ENCODE assay signal across 22 cellular contexts in genomic region chr6:139523986-139524385, GRCh38.
A peak's percentile ranks its signal among the peaks of the same experiment; 100 is the strongest.
DNase-seq lines count a peak whose midpoint lies in the region; TF ChIP-seq lines count a peak whose summit lies in the region.
"Had no signal": no experiment of that assay in that cellular context is flagged by ENCODE, and none has a peak within 500 bp of the region (broad histone marks: within the 10 kb centered on the region; RNA-seq: fewer than 3 reads in every experiment).

No MANE protein-coding gene starts in this region.

- no peaks in the 10 kb centered on the region for H3K36me3 Mint-ChIP-seq in dendritic cell treated with granulocyte-macrophage colony-stimulating factor and Interleukin-4, amounts not matched to agents 40 ng/mL and 50 ng/mL, for 4 days (ENCODE audit: low read depth)
- H3K36me3 Mint-ChIP-seq: CD4-positive, alpha-beta memory T cell; CD4-positive, CD25-positive, alpha-beta regulatory T cell had no signal

- TF ChIP-seq CTCF in RWPE1 (conservative IDR thresholded peaks at IDR 0.05; ENCODE audit: low read depth), result no peak

- DNase-seq in SK-N-MC (ENCODE audit: low read depth, low spot score) (peak; percentile 95), RWPE1 (ENCODE audit: low spot score) (no peak), AG08395 (ENCODE audit: low spot score) (no peak), GM19240 (ENCODE audit: insufficient read length, low spot score) (no peak)
- DNase-seq: 8988T; BE2C; C1 segment of cervical spinal cord; CD4-positive, alpha-beta memory T cell; CD4-positive, CD25-positive, alpha-beta regulatory T cell; CD8-positive, alpha-beta memory T cell; COR-L47; DMS 273 treated with DMSO at 0.1 percent for 48 hours; DMS153; DMS53; DMS79; DND-41; EL; GDM1 had no signal

- intact Hi-C loops in dendritic cell treated with granulocyte-macrophage colony-stimulating factor and Interleukin-4, amounts not matched to agents 40 ng/mL and 50 ng/mL, for 4 days (cut with micrococcal nuclease), result no loop called here

- H3K4me3 Mint-ChIP-seq in dendritic cell treated with granulocyte-macrophage colony-stimulating factor and Interleukin-4, amounts not matched to agents 40 ng/mL and 50 ng/mL, for 4 days, result no peak overlapping the region
- H3K4me3 Mint-ChIP-seq: CD14-positive monocyte; CD4-positive, alpha-beta memory T cell; CD4-positive, CD25-positive, alpha-beta regulatory T cell; CD8-positive, alpha-beta memory T cell had no signal

- peaks cover 6% of the 10 kb centered on the region; the same call in 1 of the 2 replicates for H3K9me3 ChIP-seq in SK-N-MC (ENCODE audit: low read depth, low read length)
- H3K9me3 ChIP-seq: BE2C, BLaER1 had no signal

- POLR2A ChIA-PET in RWPE1 (lab: Yijun Ruan, JAX; ENCODE audit: low non-redundant PET), result no interaction called here

- H3K27ac ChIP-seq in SK-N-MC (peak overlapping the region; percentile 99), RWPE1 (no peak overlapping the region)
- H3K27ac ChIP-seq: BLaER1 had no signal

- H3K9me3 Mint-ChIP-seq in dendritic cell treated with granulocyte-macrophage colony-stimulating factor and Interleukin-4, amounts not matched to agents 40 ng/mL and 50 ng/mL, for 4 days, result peaks cover 8% of the 10 kb centered on the region
- H3K9me3 Mint-ChIP-seq: CD4-positive, alpha-beta memory T cell; CD4-positive, CD25-positive, alpha-beta regulatory T cell; CD8-positive, alpha-beta memory T cell had no signal

- peak overlapping the region; percentile 62 for H3K4me3 ChIP-seq in SK-N-MC
- H3K4me3 ChIP-seq: BLaER1, GM12878 had no signal

- H3K36me3 ChIP-seq in SK-N-MC (ENCODE audit: insufficient read depth, low read length), result peaks cover 8% of the 10 kb centered on the region; the same call in 1 of the 2 replicates
- H3K36me3 ChIP-seq: BE2C, BLaER1 had no signal

- peak overlapping the region; percentile 80 for H3K9ac ChIP-seq in SK-N-MC (ENCODE audit: insufficient read length)
- H3K9ac ChIP-seq: BLaER1 had no signal

- H3K27me3 Mint-ChIP-seq in dendritic cell treated with granulocyte-macrophage colony-stimulating factor and Interleukin-4, amounts not matched to agents 40 ng/mL and 50 ng/mL, for 4 days, result no peaks in the 10 kb centered on the region
- H3K27me3 Mint-ChIP-seq: CD8-positive, alpha-beta memory T cell had no signal

- peaks cover 20% of the 10 kb centered on the region for H3K4me1 Mint-ChIP-seq in dendritic cell treated with granulocyte-macrophage colony-stimulating factor and Interleukin-4, amounts not matched to agents 40 ng/mL and 50 ng/mL, for 4 days (ENCODE audit: low read depth)
- H3K4me1 Mint-ChIP-seq: CD4-positive, CD25-positive, alpha-beta regulatory T cell had no signal

- CTCF ChIA-PET in RWPE1 (lab: Yijun Ruan, JAX), result no interaction called here

- peak overlapping the region; percentile 39 for H3K27ac Mint-ChIP-seq in dendritic cell treated with granulocyte-macrophage colony-stimulating factor and Interleukin-4, amounts not matched to agents 40 ng/mL and 50 ng/mL, for 4 days
- H3K27ac Mint-ChIP-seq: CD14-positive monocyte; CD4-positive, alpha-beta memory T cell; CD4-positive, CD25-positive, alpha-beta regulatory T cell had no signal
